In genomic region chr10:47897813-47898212, GRCh38 we compare ENCODE assay signal across 9 cellular contexts. TPM values are rescaled to one million over a fixed set of nuclear protein-coding genes. Genes with fewer than 3 reads are reported as not detected.
"Had no signal": no experiment of that assay in that cellular context is flagged by ENCODE, and none has a peak within 500 bp of the region (broad histone marks: within the 10 kb centered on the region; RNA-seq: fewer than 3 reads in every experiment).

No MANE protein-coding gene starts in this region.

RNA-seq across cellular contexts. Expression of gene NPY4R2, which starts 20.6 kb away (rescaled TPM):
- total RNA-seq: OCI-LY7, PC-3, PC-9, Right ventricle myocardium inferior, Right ventricle myocardium superior, RPMI7951, SJCRH30, SK-MEL-5 had no signal
- polyA plus RNA-seq: SK-N-SH had no signal
